13 cellular contexts compared by ENCODE assay signal in the genomic region with DNA sequence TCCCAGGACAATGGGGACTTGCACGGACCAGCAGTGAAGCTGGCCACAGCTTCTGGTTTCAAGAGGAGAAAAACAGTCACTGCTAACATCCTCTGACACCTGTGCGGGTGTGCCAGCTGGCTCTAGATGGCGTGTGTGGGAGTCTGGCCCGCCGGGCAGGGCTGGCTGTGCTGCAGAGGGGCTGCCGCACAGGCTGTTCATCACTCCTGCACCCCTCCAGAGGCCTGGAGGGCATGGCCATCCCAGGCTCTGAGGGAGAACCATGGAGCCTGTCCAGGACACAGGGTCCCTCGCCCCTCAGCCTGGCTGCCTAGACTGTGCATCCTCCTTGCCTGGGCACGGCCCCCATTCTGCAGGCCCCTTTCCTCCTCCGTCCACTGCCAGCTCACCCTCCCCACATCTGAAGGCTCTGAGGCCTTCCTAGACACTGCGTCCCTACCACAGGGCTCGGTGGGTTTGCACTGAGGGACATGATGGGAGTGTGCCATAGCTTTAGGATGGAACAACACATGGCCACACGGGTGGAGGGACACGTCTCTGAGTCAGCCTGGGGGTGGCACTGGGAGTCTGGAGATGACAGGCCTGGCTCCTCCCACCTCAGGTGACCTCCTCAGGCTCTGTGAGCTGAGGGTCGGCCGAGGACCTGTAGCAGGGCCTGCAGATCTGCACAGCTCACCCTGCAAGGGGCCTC. TPM values are rescaled to one million over a fixed set of nuclear protein-coding genes. Genes with fewer than 3 reads are reported as not detected.
DNase-seq lines count a peak whose midpoint lies in the region; ATAC-seq and TF ChIP-seq lines count a peak whose summit lies in the region.
"Had no signal": no experiment of that assay in that cellular context is flagged by ENCODE, and none has a peak within 500 bp of the region (broad histone marks: within the 10 kb centered on the region; RNA-seq: fewer than 3 reads in every experiment).

No MANE protein-coding gene starts in this region.

- H3K4me2 ChIP-seq in Loucy (ENCODE audit: low read depth, low read length, poor library complexity, severe bottlenecking): no peak overlapping the region

- H3K4me3 ChIP-seq in Loucy (ENCODE audit: low read length, poor library complexity, severe bottlenecking): no peak overlapping the region
- H3K4me3 ChIP-seq: cardiac muscle cell had no signal

- peaks cover 3% of the 10 kb centered on the region for H3K36me3 Mint-ChIP-seq in activated naive CD4-positive, alpha-beta T cell treated with anti-CD3 and anti-CD28 coated beads for 36 hours (ENCODE audit: low read depth)
- H3K36me3 Mint-ChIP-seq in activated naive CD8-positive, alpha-beta T cell: no peaks in the 10 kb centered on the region

- peak; percentile 55 for DNase-seq in activated naive CD4-positive, alpha-beta T cell treated with anti-CD3 and anti-CD28 coated beads for 36 hours
- no peak for DNase-seq in activated naive CD4-positive, alpha-beta T cell treated with Interleukin-2 at 50 U/mL for 16 hours
- peak in 7 of 10 donors; percentile 56 to 94 (median 64) for DNase-seq in posterior cingulate gyrus
- no peak for DNase-seq in GM10248 (ENCODE audit: extremely low spot score)
- DNase-seq in nucleus accumbens (lab: John Stamatoyannopoulos, UW): no peak
- DNase-seq: AML-193, EL, glutamatergic neuron, NCI-H446 had no signal

- no peaks in the 10 kb centered on the region for H3K27me3 Mint-ChIP-seq in activated naive CD4-positive, alpha-beta T cell treated with anti-CD3 and anti-CD28 coated beads for 36 hours (ENCODE audit: low read depth)
- no peaks in the 10 kb centered on the region for H3K27me3 Mint-ChIP-seq in activated naive CD8-positive, alpha-beta T cell

- no peaks in the 10 kb centered on the region for H4K20me1 ChIP-seq in Loucy (ENCODE audit: insufficient read depth, low read length, poor library complexity, severe bottlenecking)

- ATAC-seq in HG02610 (IDR thresholded peaks at IDR 0.05; ENCODE audit: unreplicated experiment): no peak

- no peaks in the 10 kb centered on the region for H3K9me3 ChIP-seq in Loucy (ENCODE audit: insufficient read depth, low read depth, low read length)

- H3F3A ChIP-seq in Loucy (ENCODE audit: low read depth): peaks cover 15% of the 10 kb centered on the region

- H2AFZ ChIP-seq in Loucy (ENCODE audit: low read length): no peak overlapping the region

- no peaks in the 10 kb centered on the region for H3K27me3 ChIP-seq in Loucy (ENCODE audit: insufficient read depth, low read length, poor library complexity, severe bottlenecking)
- H3K27me3 ChIP-seq: cardiac muscle cell had no signal

- intact Hi-C loops in activated naive CD4-positive, alpha-beta T cell treated with anti-CD3 and anti-CD28 coated beads for 36 hours (cut with micrococcal nuclease): no loop called here
- intact Hi-C loops in posterior cingulate gyrus (cut with DNase I): no loop called here

- no peak overlapping the region for H3K4me3 Mint-ChIP-seq in activated naive CD4-positive, alpha-beta T cell treated with anti-CD3 and anti-CD28 coated beads for 36 hours
- no peak overlapping the region for H3K4me3 Mint-ChIP-seq in activated naive CD8-positive, alpha-beta T cell

- peaks cover 50% of the 10 kb centered on the region for H3K4me1 ChIP-seq in Loucy (ENCODE audit: insufficient read depth, low read length, poor library complexity, severe bottlenecking)

- H3K9me2 ChIP-seq in Loucy (replicated peaks; ENCODE audit: low read depth, low read length): no peaks in the 10 kb centered on the region

- no peaks in the 10 kb centered on the region for H3K36me3 ChIP-seq in Loucy (ENCODE audit: insufficient read depth, low read length)
- H3K36me3 ChIP-seq: cardiac muscle cell had no signal

- peaks cover 50% of the 10 kb centered on the region for H3K4me1 Mint-ChIP-seq in activated naive CD4-positive, alpha-beta T cell treated with anti-CD3 and anti-CD28 coated beads for 36 hours (ENCODE audit: low read depth)
- H3K4me1 Mint-ChIP-seq in activated naive CD8-positive, alpha-beta T cell (ENCODE audit: low read depth): peaks cover 55% of the 10 kb centered on the region

- H3K79me2 ChIP-seq in Loucy (ENCODE audit: insufficient read depth, low read length): peaks cover 7% of the 10 kb centered on the region; the same call in 1 of the 2 replicates

- H3K27ac Mint-ChIP-seq in activated naive CD4-positive, alpha-beta T cell treated with anti-CD3 and anti-CD28 coated beads for 36 hours: no peak overlapping the region
- peak overlapping the region; percentile 75 for H3K27ac Mint-ChIP-seq in activated naive CD8-positive, alpha-beta T cell

- POLR2A ChIA-PET in GM10248 (lab: Yijun Ruan, JAX): no interaction called here

- no peaks in the 10 kb centered on the region for H3K9me3 Mint-ChIP-seq in activated naive CD4-positive, alpha-beta T cell treated with anti-CD3 and anti-CD28 coated beads for 36 hours
- H3K9me3 Mint-ChIP-seq in activated naive CD8-positive, alpha-beta T cell (ENCODE audit: low read depth): no peaks in the 10 kb centered on the region

- TF ChIP-seq CTCF in Loucy (conservative IDR thresholded peaks at IDR 0.05; ENCODE audit: low read length) (peak; percentile 51), GM10248 (IDR thresholded peaks at IDR 0.05; ENCODE audit: control extremely low read depth, extremely low read depth, low read depth, missing control alignments) (no peak)

- CTCF ChIA-PET in activated naive CD4-positive, alpha-beta T cell treated with anti-CD3 and anti-CD28 coated beads for 36 hours (lab: Charles Lee): interaction anchor here (0.9 to 1.6 kb wide), 5 partner anchors 8 to 167 kb away, joined by 3 to 8 read pairs (median 4); no protein-coding TSS in a partner anchor
- CTCF ChIA-PET in GM10248 (lab: Yijun Ruan, JAX): interaction anchor here (1.1 to 2.0 kb wide), 3 partner anchors 13 to 166 kb away, joined by 3 to 11 read pairs (median 5); no protein-coding TSS in a partner anchor

- peak overlapping the region; percentile 60 for H3K9ac ChIP-seq in Loucy (ENCODE audit: low read depth, low read length, poor library complexity, severe bottlenecking)

RNA-seq across cellular contexts. Expression of gene GNB1L, which starts 42.1 kb away (rescaled TPM):
- total RNA-seq in activated naive CD4-positive, alpha-beta T cell treated with anti-CD3 and anti-CD28 coated beads for 36 hours: 1 to 10 TPM; 8.8 to 9.8 TPM

RNA-seq across cellular contexts. Expression of gene RTL10, which starts 42.1 kb away (rescaled TPM):
- 10 to 100 TPM; 10.9 to 11.9 TPM for total RNA-seq in activated naive CD4-positive, alpha-beta T cell treated with anti-CD3 and anti-CD28 coated beads for 36 hours

RNA-seq across cellular contexts. Expression of gene COMT, which starts 44.8 kb away (rescaled TPM):
- 10 to 100 TPM; 53.7 to 56.8 TPM for total RNA-seq in activated naive CD4-positive, alpha-beta T cell treated with anti-CD3 and anti-CD28 coated beads for 36 hours

RNA-seq across cellular contexts. Expression of gene TXNRD2, which starts 44.8 kb away (rescaled TPM):
- total RNA-seq in activated naive CD4-positive, alpha-beta T cell treated with anti-CD3 and anti-CD28 coated beads for 36 hours: 10 to 100 TPM; 22.9 to 23.6 TPM

Comparison
In these comparisons a context has a peak if more than half of its experiments do, and no peak if none do; other contexts are left out.
1. DNase-seq: peak in activated naive CD4-positive, alpha-beta T cell treated with anti-CD3 and anti-CD28 coated beads for 36 hours (single experiment) and posterior cingulate gyrus (7 of 10); none in activated naive CD4-positive, alpha-beta T cell treated with Interleukin-2 at 50 U/mL for 16 hours (single experiment), GM10248 (single experiment) and nucleus accumbens (0 of 56).